Comparison of ENCODE assay signal across 7 cellular contexts in genomic region chr9:33752789-33753188, GRCh38. TPM values are rescaled to one million over a fixed set of nuclear protein-coding genes. Genes with fewer than 3 reads are reported as not detected.
"Had no signal": no experiment of that assay in that cellular context is flagged by ENCODE, and none has a peak within 500 bp of the region (broad histone marks: within the 10 kb centered on the region; RNA-seq: fewer than 3 reads in every experiment).

No MANE protein-coding gene starts in this region.

RNA-seq across cellular contexts. Expression of gene PRSS3, which starts 42.6 kb away (rescaled TPM):
- total RNA-seq: activated B cell treated with CpG ODN at 0.5 μM for 24 hours; activated CD4-positive, alpha-beta memory T cell treated with anti-CD3 and anti-CD28 coated beads for 36 hours; activated naive CD4-positive, alpha-beta T cell treated with anti-CD3 and anti-CD28 coated beads for 36 hours; activated naive CD4-positive, alpha-beta T cell treated with anti-CD3 and anti-CD28 coated beads, Interleukin-2, amount 50 U/mL, for 72 hours; activated T-helper 1 cell treated with anti-CD3 and anti-CD28 coated beads, Interleukin-12 subunit alpha, Interleukin-12 subunit beta, Interleukin-2, Interleukin-4 antibody, amounts not matched to agents 30 ng/mL and 10 ng/mL and 1 ng/mL, durations not matched to agents 14 hours and 24 hours and 36 hours; OCI-LY7; SJSA1 had no signal
